ENCODE assay signal across 1 cellular context in genomic region chr22:20303229-20303534, GRCh38. TPM values are rescaled to one million over a fixed set of nuclear protein-coding genes. Genes with fewer than 3 reads are reported as not detected.
"Had no signal": no experiment of that assay in that cellular context is flagged by ENCODE, and none has a peak within 500 bp of the region (broad histone marks: within the 10 kb centered on the region; RNA-seq: fewer than 3 reads in every experiment).

No MANE protein-coding gene starts in this region.

RNA-seq across cellular contexts. Expression of gene RTN4R, which starts 35.1 kb away (rescaled TPM):
- total RNA-seq: OCI-LY7 had no signal
